1 cellular context compared by ENCODE assay signal in genomic region chr12:13587721-13588389, GRCh38.
A peak's percentile ranks its signal among the peaks of the same experiment; 100 is the strongest.
TF ChIP-seq lines count a peak whose summit lies in the region.

No MANE protein-coding gene starts in this region.

TF ChIP-seq in GM12878, 131 proteins besides CTCF, POLR2A, EP300 and RAD21 (continued from another document and continues in another):
- TF ChIP-seq BCLAF1 (IDR thresholded peaks at IDR 0.05) (no peak), CHD4 (IDR thresholded peaks at IDR 0.05) (no peak), RB1 (IDR thresholded peaks at IDR 0.05; ENCODE audit: borderline replicate concordance) (no peak), MTA2 (IDR thresholded peaks at IDR 0.05; ENCODE audit: low read depth) (peak; percentile 95), TARDBP (IDR thresholded peaks at IDR 0.05; ENCODE audit: borderline replicate concordance) (no peak), SP1 (IDR thresholded peaks at IDR 0.05; ENCODE audit: low read depth, low read length) (no peak), BRCA1 (IDR thresholded peaks at IDR 0.05; ENCODE audit: low read depth, low read length) (no peak), WRNIP1 (IDR thresholded peaks at IDR 0.05; ENCODE audit: borderline replicate concordance, low read depth, low read length) (no peak), RCOR1 (conservative IDR thresholded peaks at IDR 0.05; ENCODE audit: low read depth, low read length) (no peak), PML (IDR thresholded peaks at IDR 0.05; ENCODE audit: low read length) (no peak), NR2F1 (conservative IDR thresholded peaks at IDR 0.05) (peak; percentile 41; the same call in 1 of the 2 replicates), BMI1 (IDR thresholded peaks at IDR 0.05; ENCODE audit: borderline replicate concordance) (no peak), KAT2A (conservative IDR thresholded peaks at IDR 0.05; ENCODE audit: control insufficient read depth, low read depth, low read length) (no peak), NKRF (conservative IDR thresholded peaks at IDR 0.05) (no peak), TBL1XR1 (IDR thresholded peaks at IDR 0.05; ENCODE audit: low read depth, low read length) (no peak), USF1 (IDR thresholded peaks at IDR 0.05; ENCODE audit: borderline replicate concordance, extremely low read length, insufficient read depth, low read depth, low read length) (no peak), POLR2AphosphoS5 (IDR thresholded peaks at IDR 0.05; ENCODE audit: low read length) (no peak), BACH1 (IDR thresholded peaks at IDR 0.05; ENCODE audit: borderline replicate concordance) (no peak), BHLHE40 (IDR thresholded peaks at IDR 0.05; ENCODE audit: borderline replicate concordance in 1 of 2, low read depth in 2 of 2, low read length in 1 of 2) (no peak), IKZF2 (IDR thresholded peaks at IDR 0.05) (peak; percentile 21 to 51; a peak in 2 of 4 replicates), ZNF217 (IDR thresholded peaks at IDR 0.05) (0 out of 2 replicates have a peak, but pooled peaks have one; percentile 37), FOS (IDR thresholded peaks at IDR 0.05; ENCODE audit: borderline replicate concordance, extremely low read depth, insufficient read length) (no peak), IKZF1 (conservative IDR thresholded peaks at IDR 0.05) (peak; percentile 57), DPF2 (IDR thresholded peaks at IDR 0.05) (peak; percentile 47), NR2C1 (IDR thresholded peaks at IDR 0.05) (no peak), SRF (IDR thresholded peaks at IDR 0.05; ENCODE audit: low read depth in 2 of 2, low read length in 2 of 2) (no peak), JUND (IDR thresholded peaks at IDR 0.05; ENCODE audit: low read depth, low read length) (no peak)
- TF ChIP-seq, protein P1, sequence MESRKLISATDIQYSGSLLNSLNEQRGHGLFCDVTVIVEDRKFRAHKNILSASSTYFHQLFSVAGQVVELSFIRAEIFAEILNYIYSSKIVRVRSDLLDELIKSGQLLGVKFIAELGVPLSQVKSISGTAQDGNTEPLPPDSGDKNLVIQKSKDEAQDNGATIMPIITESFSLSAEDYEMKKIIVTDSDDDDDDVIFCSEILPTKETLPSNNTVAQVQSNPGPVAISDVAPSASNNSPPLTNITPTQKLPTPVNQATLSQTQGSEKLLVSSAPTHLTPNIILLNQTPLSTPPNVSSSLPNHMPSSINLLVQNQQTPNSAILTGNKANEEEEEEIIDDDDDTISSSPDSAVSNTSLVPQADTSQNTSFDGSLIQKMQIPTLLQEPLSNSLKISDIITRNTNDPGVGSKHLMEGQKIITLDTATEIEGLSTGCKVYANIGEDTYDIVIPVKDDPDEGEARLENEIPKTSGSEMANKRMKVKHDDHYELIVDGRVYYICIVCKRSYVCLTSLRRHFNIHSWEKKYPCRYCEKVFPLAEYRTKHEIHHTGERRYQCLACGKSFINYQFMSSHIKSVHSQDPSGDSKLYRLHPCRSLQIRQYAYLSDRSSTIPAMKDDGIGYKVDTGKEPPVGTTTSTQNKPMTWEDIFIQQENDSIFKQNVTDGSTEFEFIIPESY (IDR thresholded peaks at IDR 0.05), result no peak
- TF ChIP-seq, protein P2, sequence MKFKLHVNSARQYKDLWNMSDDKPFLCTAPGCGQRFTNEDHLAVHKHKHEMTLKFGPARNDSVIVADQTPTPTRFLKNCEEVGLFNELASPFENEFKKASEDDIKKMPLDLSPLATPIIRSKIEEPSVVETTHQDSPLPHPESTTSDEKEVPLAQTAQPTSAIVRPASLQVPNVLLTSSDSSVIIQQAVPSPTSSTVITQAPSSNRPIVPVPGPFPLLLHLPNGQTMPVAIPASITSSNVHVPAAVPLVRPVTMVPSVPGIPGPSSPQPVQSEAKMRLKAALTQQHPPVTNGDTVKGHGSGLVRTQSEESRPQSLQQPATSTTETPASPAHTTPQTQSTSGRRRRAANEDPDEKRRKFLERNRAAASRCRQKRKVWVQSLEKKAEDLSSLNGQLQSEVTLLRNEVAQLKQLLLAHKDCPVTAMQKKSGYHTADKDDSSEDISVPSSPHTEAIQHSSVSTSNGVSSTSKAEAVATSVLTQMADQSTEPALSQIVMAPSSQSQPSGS (IDR thresholded peaks at IDR 0.05; ENCODE audit: low read length), result no peak
- TF ChIP-seq, protein P3, sequence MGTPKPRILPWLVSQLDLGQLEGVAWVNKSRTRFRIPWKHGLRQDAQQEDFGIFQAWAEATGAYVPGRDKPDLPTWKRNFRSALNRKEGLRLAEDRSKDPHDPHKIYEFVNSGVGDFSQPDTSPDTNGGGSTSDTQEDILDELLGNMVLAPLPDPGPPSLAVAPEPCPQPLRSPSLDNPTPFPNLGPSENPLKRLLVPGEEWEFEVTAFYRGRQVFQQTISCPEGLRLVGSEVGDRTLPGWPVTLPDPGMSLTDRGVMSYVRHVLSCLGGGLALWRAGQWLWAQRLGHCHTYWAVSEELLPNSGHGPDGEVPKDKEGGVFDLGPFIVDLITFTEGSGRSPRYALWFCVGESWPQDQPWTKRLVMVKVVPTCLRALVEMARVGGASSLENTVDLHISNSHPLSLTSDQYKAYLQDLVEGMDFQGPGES (IDR thresholded peaks at IDR 0.05), result no peak
- TF ChIP-seq, protein P4, sequence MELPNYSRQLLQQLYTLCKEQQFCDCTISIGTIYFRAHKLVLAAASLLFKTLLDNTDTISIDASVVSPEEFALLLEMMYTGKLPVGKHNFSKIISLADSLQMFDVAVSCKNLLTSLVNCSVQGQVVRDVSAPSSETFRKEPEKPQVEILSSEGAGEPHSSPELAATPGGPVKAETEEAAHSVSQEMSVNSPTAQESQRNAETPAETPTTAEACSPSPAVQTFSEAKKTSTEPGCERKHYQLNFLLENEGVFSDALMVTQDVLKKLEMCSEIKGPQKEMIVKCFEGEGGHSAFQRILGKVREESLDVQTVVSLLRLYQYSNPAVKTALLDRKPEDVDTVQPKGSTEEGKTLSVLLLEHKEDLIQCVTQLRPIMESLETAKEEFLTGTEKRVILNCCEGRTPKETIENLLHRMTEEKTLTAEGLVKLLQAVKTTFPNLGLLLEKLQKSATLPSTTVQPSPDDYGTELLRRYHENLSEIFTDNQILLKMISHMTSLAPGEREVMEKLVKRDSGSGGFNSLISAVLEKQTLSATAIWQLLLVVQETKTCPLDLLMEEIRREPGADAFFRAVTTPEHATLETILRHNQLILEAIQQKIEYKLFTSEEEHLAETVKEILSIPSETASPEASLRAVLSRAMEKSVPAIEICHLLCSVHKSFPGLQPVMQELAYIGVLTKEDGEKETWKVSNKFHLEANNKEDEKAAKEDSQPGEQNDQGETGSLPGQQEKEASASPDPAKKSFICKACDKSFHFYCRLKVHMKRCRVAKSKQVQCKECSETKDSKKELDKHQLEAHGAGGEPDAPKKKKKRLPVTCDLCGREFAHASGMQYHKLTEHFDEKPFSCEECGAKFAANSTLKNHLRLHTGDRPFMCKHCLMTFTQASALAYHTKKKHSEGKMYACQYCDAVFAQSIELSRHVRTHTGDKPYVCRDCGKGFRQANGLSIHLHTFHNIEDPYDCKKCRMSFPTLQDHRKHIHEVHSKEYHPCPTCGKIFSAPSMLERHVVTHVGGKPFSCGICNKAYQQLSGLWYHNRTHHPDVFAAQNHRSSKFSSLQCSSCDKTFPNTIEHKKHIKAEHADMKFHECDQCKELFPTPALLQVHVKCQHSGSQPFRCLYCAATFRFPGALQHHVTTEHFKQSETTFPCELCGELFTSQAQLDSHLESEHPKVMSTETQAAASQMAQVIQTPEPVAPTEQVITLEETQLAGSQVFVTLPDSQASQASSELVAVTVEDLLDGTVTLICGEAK (IDR thresholded peaks at IDR 0.05; ENCODE audit: borderline replicate concordance), result no peak
- TF ChIP-seq, protein P5, sequence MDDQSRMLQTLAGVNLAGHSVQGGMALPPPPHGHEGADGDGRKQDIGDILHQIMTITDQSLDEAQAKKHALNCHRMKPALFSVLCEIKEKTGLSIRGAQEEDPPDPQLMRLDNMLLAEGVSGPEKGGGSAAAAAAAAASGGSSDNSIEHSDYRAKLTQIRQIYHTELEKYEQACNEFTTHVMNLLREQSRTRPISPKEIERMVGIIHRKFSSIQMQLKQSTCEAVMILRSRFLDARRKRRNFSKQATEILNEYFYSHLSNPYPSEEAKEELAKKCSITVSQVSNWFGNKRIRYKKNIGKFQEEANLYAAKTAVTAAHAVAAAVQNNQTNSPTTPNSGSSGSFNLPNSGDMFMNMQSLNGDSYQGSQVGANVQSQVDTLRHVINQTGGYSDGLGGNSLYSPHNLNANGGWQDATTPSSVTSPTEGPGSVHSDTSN (IDR thresholded peaks at IDR 0.05; ENCODE audit: insufficient replicate concordance, low read depth, low read length), result no peak
- TF ChIP-seq, protein P6, sequence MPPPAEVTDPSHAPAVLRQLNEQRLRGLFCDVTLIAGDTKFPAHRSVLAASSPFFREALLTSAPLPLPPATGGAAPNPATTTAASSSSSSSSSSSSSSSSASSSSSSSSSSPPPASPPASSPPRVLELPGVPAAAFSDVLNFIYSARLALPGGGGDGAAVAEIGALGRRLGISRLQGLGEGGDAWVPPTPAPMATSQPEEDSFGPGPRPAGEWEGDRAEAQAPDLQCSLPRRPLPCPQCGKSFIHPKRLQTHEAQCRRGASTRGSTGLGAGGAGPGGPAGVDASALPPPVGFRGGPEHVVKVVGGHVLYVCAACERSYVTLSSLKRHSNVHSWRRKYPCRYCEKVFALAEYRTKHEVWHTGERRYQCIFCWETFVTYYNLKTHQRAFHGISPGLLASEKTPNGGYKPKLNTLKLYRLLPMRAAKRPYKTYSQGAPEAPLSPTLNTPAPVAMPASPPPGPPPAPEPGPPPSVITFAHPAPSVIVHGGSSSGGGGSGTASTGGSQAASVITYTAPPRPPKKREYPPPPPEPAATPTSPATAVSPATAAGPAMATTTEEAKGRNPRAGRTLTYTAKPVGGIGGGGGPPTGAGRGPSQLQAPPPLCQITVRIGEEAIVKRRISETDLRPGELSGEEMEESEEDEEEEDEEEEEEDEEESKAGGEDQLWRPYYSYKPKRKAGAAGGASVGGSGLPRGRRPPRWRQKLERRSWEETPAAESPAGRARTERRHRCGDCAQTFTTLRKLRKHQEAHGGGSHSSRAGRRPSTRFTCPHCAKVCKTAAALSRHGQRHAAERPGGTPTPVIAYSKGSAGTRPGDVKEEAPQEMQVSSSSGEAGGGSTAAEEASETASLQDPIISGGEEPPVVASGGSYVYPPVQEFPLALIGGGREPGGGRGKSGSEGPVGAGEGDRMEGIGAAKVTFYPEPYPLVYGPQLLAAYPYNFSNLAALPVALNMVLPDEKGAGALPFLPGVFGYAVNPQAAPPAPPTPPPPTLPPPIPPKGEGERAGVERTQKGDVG (CRISPR knock-in tag; IDR thresholded peaks at IDR 0.05), result no peak
- TF ChIP-seq, protein P7, sequence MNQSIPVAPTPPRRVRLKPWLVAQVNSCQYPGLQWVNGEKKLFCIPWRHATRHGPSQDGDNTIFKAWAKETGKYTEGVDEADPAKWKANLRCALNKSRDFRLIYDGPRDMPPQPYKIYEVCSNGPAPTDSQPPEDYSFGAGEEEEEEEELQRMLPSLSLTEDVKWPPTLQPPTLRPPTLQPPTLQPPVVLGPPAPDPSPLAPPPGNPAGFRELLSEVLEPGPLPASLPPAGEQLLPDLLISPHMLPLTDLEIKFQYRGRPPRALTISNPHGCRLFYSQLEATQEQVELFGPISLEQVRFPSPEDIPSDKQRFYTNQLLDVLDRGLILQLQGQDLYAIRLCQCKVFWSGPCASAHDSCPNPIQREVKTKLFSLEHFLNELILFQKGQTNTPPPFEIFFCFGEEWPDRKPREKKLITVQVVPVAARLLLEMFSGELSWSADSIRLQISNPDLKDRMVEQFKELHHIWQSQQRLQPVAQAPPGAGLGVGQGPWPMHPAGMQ (IDR thresholded peaks at IDR 0.05; ENCODE audit: borderline replicate concordance), result no peak
